Comparison of ENCODE assay signal across 9 cellular contexts in genomic region chr2:88159955-88160415, GRCh38. TPM values are rescaled to one million over a fixed set of nuclear protein-coding genes. Genes with fewer than 3 reads are reported as not detected.
DNase-seq lines count a peak whose midpoint lies in the region; ATAC-seq and TF ChIP-seq lines count a peak whose summit lies in the region.
"Had no signal": no experiment of that assay in that cellular context is flagged by ENCODE, and none has a peak within 500 bp of the region (broad histone marks: within the 10 kb centered on the region; RNA-seq: fewer than 3 reads in every experiment).

No MANE protein-coding gene starts in this region.

- DNase-seq in D341Med (ENCODE audit: low spot score) (peak; percentile 63), HAP-1 (ENCODE audit: low spot score in 2 of 2) (peak; percentile 56), NCI-H2196 (lab: John Stamatoyannopoulos, UW; ENCODE audit: unreplicated experiment) (peak; percentile 46), chondrocyte (ENCODE audit: low spot score) (no peak), kidney glomerular epithelial cell (lab: John Stamatoyannopoulos, UW) (peak; percentile 59)
- peak in 3 of 4 experiments; percentile 21 to 33 (median 23) for DNase-seq in activated CD4-positive, CD25-positive, alpha-beta regulatory T cell (lab: John Stamatoyannopoulos, UW)
- DNase-seq in stimulated activated CD4-positive, alpha-beta T cell treated with anti-CD3 and anti-CD28 coated beads, TNF-alpha, amount 100 ng/mL, for 24 hours (ENCODE audit: low read depth in 3 of 3): peak; percentile 14 to 55 (median 38)

- H3K4me3 ChIP-seq in HAP-1: no peak overlapping the region

- ATAC-seq in GM18868 (IDR thresholded peaks at IDR 0.05; ENCODE audit: unreplicated experiment): no peak

- no peaks in the 10 kb centered on the region for H3K4me1 ChIP-seq in HAP-1

- no peak overlapping the region for H3K27ac Mint-ChIP-seq in chondrocyte (ENCODE audit: unreplicated experiment)

- in situ Hi-C loops in HAP-1 (cut with MboI; ENCODE audit: low sequenced_read_pairs): no loop called here

- TF ChIP-seq CTCF in chondrocyte (IDR thresholded peaks at IDR 0.05): peak; percentile 94

- H3K9me3 Mint-ChIP-seq in chondrocyte (ENCODE audit: low read depth): no peaks in the 10 kb centered on the region

- H3K27me3 Mint-ChIP-seq in chondrocyte (ENCODE audit: low read depth): peaks cover 2% of the 10 kb centered on the region

- H3K4me1 Mint-ChIP-seq in chondrocyte (ENCODE audit: low read depth): no peaks in the 10 kb centered on the region

- H3K4me3 Mint-ChIP-seq in chondrocyte (ENCODE audit: unreplicated experiment): no peak overlapping the region

- no peaks in the 10 kb centered on the region for H3K9me3 ChIP-seq in HAP-1

- no peaks in the 10 kb centered on the region for H3K27me3 ChIP-seq in HAP-1 (ENCODE audit: low read depth)

- H3K36me3 ChIP-seq in HAP-1 (replicated peaks): no peaks in the 10 kb centered on the region

- H3K36me3 Mint-ChIP-seq in chondrocyte (ENCODE audit: low read depth): no peaks in the 10 kb centered on the region

RNA-seq across cellular contexts. Expression of gene THNSL2, which starts 10.2 kb away (rescaled TPM):
- total RNA-seq in chondrocyte: 0.58 to 2.3 TPM (median 1.4 TPM) in 3 replicates

RNA-seq across cellular contexts. Expression of gene FABP1, which starts 32.1 kb away (rescaled TPM):
- not detected in 3 replicates for total RNA-seq in chondrocyte
- total RNA-seq: T-helper 1 cell treated with Interleukin-12 subunit alpha and Interleukin-12 subunit beta and Interleukin-4 antibody, amounts not matched to agents 30 ng/mL and 1 ng/mL, for 36 hours had no signal
